12 cellular contexts compared by ENCODE assay signal in genomic region chr7:80218723-80219122, GRCh38.
DNase-seq lines count a peak whose midpoint lies in the region; TF ChIP-seq lines count a peak whose summit lies in the region.
"Had no signal": no experiment of that assay in that cellular context is flagged by ENCODE, and none has a peak within 500 bp of the region (broad histone marks: within the 10 kb centered on the region; RNA-seq: fewer than 3 reads in every experiment).

No MANE protein-coding gene starts in this region.

- 37% methylated on average over 3 of the region's 3 CpGs for WGBS in liver
- 24% methylated on average over 3 of the region's 3 CpGs for WGBS in suprapubic skin

- H3K36me3 ChIP-seq in liver (ENCODE audit: control insufficient read depth in 4 of 4, insufficient read depth in 3 of 4, low read depth in 1 of 4, low read length in 3 of 4) (no peaks in the 10 kb centered on the region), suprapubic skin (peaks cover 10% of the 10 kb centered on the region)

- no peak overlapping the region for H3K9ac ChIP-seq in liver (ENCODE audit: low read depth in 1 of 2, low read length in 2 of 2)

- H3K4me3 ChIP-seq in cardiac fibroblast (replicated peaks in 1 of 2; ENCODE audit: low read depth in 2 of 2, low read length in 2 of 2) (no peak overlapping the region), liver (ENCODE audit: low read depth in 1 of 3, low read length in 3 of 3) (no peak overlapping the region), suprapubic skin (no peak overlapping the region)
- H3K4me3 ChIP-seq: GM23338 had no signal

- H3K27ac ChIP-seq in liver (ENCODE audit: low read depth in 1 of 2, low read length in 2 of 2) (no peak overlapping the region), suprapubic skin (no peak overlapping the region)

- no peaks in the 10 kb centered on the region for H3K27me3 ChIP-seq in liver (ENCODE audit: control insufficient read depth in 4 of 4, insufficient read depth in 4 of 4, low read length in 3 of 4)
- H3K27me3 ChIP-seq in suprapubic skin: no peaks in the 10 kb centered on the region

- H3K9me3 ChIP-seq in liver (ENCODE audit: control insufficient read depth in 4 of 4, low read length in 3 of 4): no peaks in the 10 kb centered on the region
- no peaks in the 10 kb centered on the region for H3K9me3 ChIP-seq in suprapubic skin

- TF ChIP-seq EP300 in suprapubic skin (IDR thresholded peaks at IDR 0.05): no peak

- in situ Hi-C loops in Caki2 (cut with HindIII; ENCODE audit: low pct_unique_long_range_greater_than_20kb, low sequenced_read_pairs): no loop called here

- no peak for TF ChIP-seq POLR2A in suprapubic skin (IDR thresholded peaks at IDR 0.05)

- DNase-seq in Caki2 (ENCODE audit: low read depth) (peak; percentile 66), LHCN-M2 (ENCODE audit: low read depth) (peak; percentile 88), cardiac fibroblast (ENCODE audit: low read depth in 2 of 2) (peak; percentile 25 to 93), NCI-H187 treated with DMSO at 0.1 percent for 48 hours (lab: John Stamatoyannopoulos, UW) (no peak), suprapubic skin (ENCODE audit: low spot score in 2 of 2) (no peak), T-helper 9 cell (no peak), medulla oblongata (ENCODE audit: extremely low spot score) (no peak)
- DNase-seq: DMS79, NCI-H1694 treated with DMSO at 0.1 percent for 48 hours, occipital lobe had no signal

- no peak for TF ChIP-seq RAD21 in liver (IDR thresholded peaks at IDR 0.05)

- H3K4me1 ChIP-seq in liver (ENCODE audit: control insufficient read depth in 4 of 4, insufficient read depth in 4 of 4, low read length in 3 of 4) (peaks cover 3 to 14% (median 10%) of the 10 kb centered on the region in 4 donors), suprapubic skin (peaks cover 9% of the 10 kb centered on the region)

- TF ChIP-seq CTCF in cardiac fibroblast (IDR thresholded peaks at IDR 0.05; ENCODE audit: low read depth, low read length) (no peak), liver (IDR thresholded peaks at IDR 0.05; ENCODE audit: low read depth, low read length, missing input control) (no peak), suprapubic skin (IDR thresholded peaks at IDR 0.05) (no peak)

TF ChIP-seq in liver, 16 proteins besides CTCF, POLR2A, EP300 and RAD21:
- TF ChIP-seq TAF1 (conservative IDR thresholded peaks at IDR 0.05) (no peak), ZBTB33 (IDR thresholded peaks at IDR 0.05) (no peak), NR2F2 (IDR thresholded peaks at IDR 0.05) (no peak), MAX (IDR thresholded peaks at IDR 0.05) (no peak), REST (IDR thresholded peaks at IDR 0.05) (no peak), FOXA1 (IDR thresholded peaks at IDR 0.05) (peak; percentile 48), RXRA (IDR thresholded peaks at IDR 0.05) (peak in 1 of 2 donors; percentile 20), SP1 (IDR thresholded peaks at IDR 0.05) (peak; percentile 14), HNF4A (conservative IDR thresholded peaks at IDR 0.05) (no peak), JUND (IDR thresholded peaks at IDR 0.05) (peak in 1 of 2 donors; percentile 68), GABPA (IDR thresholded peaks at IDR 0.05 in 1 of 2, conservative IDR thresholded peaks at IDR 0.05 in 1 of 2) (no peak), YY1 (IDR thresholded peaks at IDR 0.05) (no peak), FOXA2 (IDR thresholded peaks at IDR 0.05) (peak; percentile 69), HNF4G (IDR thresholded peaks at IDR 0.05) (no peak), ATF3 (IDR thresholded peaks at IDR 0.05) (no peak), EGR1 (IDR thresholded peaks at IDR 0.05; ENCODE audit: low read depth in 2 of 2) (no peak)

Comparison
In these comparisons a context has a peak if more than half of its experiments do, and no peak if none do; other contexts are left out.
1. DNase-seq: peak in Caki2 (single experiment), LHCN-M2 (single experiment) and cardiac fibroblast (2 of 2); none in NCI-H187 treated with DMSO at 0.1 percent for 48 hours (single experiment), suprapubic skin (0 of 2), T-helper 9 cell (single experiment) and medulla oblongata (single experiment).